Comparison of ENCODE assay signal across 22 cellular contexts in the genomic region with DNA sequence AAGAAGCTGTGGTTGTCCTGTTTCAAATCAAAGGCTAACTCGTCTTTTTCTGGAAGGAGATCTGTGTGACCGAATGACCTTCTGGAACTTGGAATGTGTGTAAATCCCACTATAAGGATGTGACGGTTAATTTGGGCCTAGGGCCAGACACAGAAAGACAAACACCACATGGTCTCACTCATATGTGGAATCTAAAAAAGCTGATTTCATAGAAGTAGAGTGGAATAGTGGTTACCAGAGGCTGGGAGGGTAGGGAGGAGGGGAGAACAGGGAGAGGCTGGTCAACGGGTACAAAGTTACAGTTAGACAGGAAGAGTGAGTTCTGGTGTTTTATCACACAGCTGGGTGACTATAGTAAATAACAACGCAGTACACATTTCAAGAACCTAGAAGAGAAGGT. TPM values are rescaled to one million over a fixed set of nuclear protein-coding genes. Genes with fewer than 3 reads are reported as not detected.
DNase-seq lines count a peak whose midpoint lies in the region; ATAC-seq and TF ChIP-seq lines count a peak whose summit lies in the region.
"Had no signal": no experiment of that assay in that cellular context is flagged by ENCODE, and none has a peak within 500 bp of the region (broad histone marks: within the 10 kb centered on the region; RNA-seq: fewer than 3 reads in every experiment).

No MANE protein-coding gene starts in this region.

- H4K20me1 ChIP-seq in DND-41 (ENCODE audit: insufficient read depth, low read length) = no peaks in the 10 kb centered on the region

- 0 out of 2 replicates have a peak overlapping the region, but pooled peaks have one; percentile 8 for H2AFZ ChIP-seq in DND-41 (ENCODE audit: low read depth, low read length)

- peaks cover 16% of the 10 kb centered on the region for H3K4me1 ChIP-seq in DND-41 (ENCODE audit: insufficient read depth, low read length)
- H3K4me1 ChIP-seq: right atrium auricular region, SJSA1, uterus had no signal

- peak overlapping the region; percentile 46 for H3K27ac ChIP-seq in DND-41 (ENCODE audit: low read length)
- H3K27ac ChIP-seq: epithelial cell of prostate, right atrium auricular region, SJSA1, stomach, uterus had no signal

- no peaks in the 10 kb centered on the region for H3K9me3 ChIP-seq in DND-41 (ENCODE audit: insufficient read depth, low read length, severe bottlenecking)
- H3K9me3 ChIP-seq: right atrium auricular region, SJSA1, stomach, uterus had no signal

- H3K36me3 Mint-ChIP-seq in osteocyte (ENCODE audit: unreplicated experiment) = peaks cover 2% of the 10 kb centered on the region

- H3K79me2 ChIP-seq in DND-41 (ENCODE audit: insufficient read depth, low read length) = no peaks in the 10 kb centered on the region

- peaks cover 7% of the 10 kb centered on the region for H3K9me3 Mint-ChIP-seq in osteocyte (ENCODE audit: unreplicated experiment)
- H3K9me3 Mint-ChIP-seq: dendritic cell treated with granulocyte-macrophage colony-stimulating factor and Interleukin-4, amounts not matched to agents 40 ng/mL and 50 ng/mL, for 4 days had no signal

- no peaks in the 10 kb centered on the region for H3K36me3 ChIP-seq in DND-41 (ENCODE audit: insufficient read depth, low read length)
- H3K36me3 ChIP-seq: right atrium auricular region, SJSA1, stomach, uterus had no signal

- no peaks in the 10 kb centered on the region for H3K27me3 ChIP-seq in DND-41 (ENCODE audit: insufficient read depth, low read length, poor library complexity)
- H3K27me3 ChIP-seq: right atrium auricular region, SJSA1, stomach, uterus had no signal

- ATAC-seq in DND-41 (ENCODE audit: insufficient read depth, low read depth) (peak; percentile 57; the same call in 2 of the 3 replicates), omental fat pad (ENCODE audit: low FRiP score) (no peak), HG03521 (IDR thresholded peaks at IDR 0.05; ENCODE audit: unreplicated experiment) (no peak)
- ATAC-seq: PC-3 had no signal

- TF ChIP-seq CTCF in DND-41 (IDR thresholded peaks at IDR 0.05; ENCODE audit: borderline replicate concordance, extremely low read depth, low read length, poor library complexity, severe bottlenecking) (no peak), osteocyte (IDR thresholded peaks at IDR 0.05) (no peak), omental fat pad (IDR thresholded peaks at IDR 0.05) (no peak)

- peaks cover 11% of the 10 kb centered on the region for H3K27me3 Mint-ChIP-seq in osteocyte (ENCODE audit: unreplicated experiment)
- H3K27me3 Mint-ChIP-seq: dendritic cell treated with granulocyte-macrophage colony-stimulating factor and Interleukin-4, amounts not matched to agents 40 ng/mL and 50 ng/mL, for 4 days had no signal

- no peak overlapping the region for H3K4me3 ChIP-seq in DND-41 (ENCODE audit: low read depth in 1 of 2, low read length in 2 of 2)
- H3K4me3 ChIP-seq: right atrium auricular region, SJSA1, stomach, uterus had no signal

- peaks cover 4% of the 10 kb centered on the region for H3K4me1 Mint-ChIP-seq in osteocyte (ENCODE audit: unreplicated experiment)

- no peak overlapping the region for H3K4me3 Mint-ChIP-seq in osteocyte (ENCODE audit: unreplicated experiment)
- H3K4me3 Mint-ChIP-seq: dendritic cell treated with granulocyte-macrophage colony-stimulating factor and Interleukin-4, amounts not matched to agents 40 ng/mL and 50 ng/mL, for 4 days had no signal

- no peak overlapping the region for H3K9ac ChIP-seq in DND-41 (ENCODE audit: low read depth, low read length)

- no peak for DNase-seq in DND-41
- DNase-seq in amniotic epithelial cell (ENCODE audit: low read depth) = peak; percentile 68
- peak; percentile 92 for DNase-seq in fibroblast of peridontal ligament (ENCODE audit: extremely low read depth)
- peak; percentile 8 for DNase-seq in osteocyte (ENCODE audit: extremely low spot score, unreplicated experiment)
- no peak for DNase-seq in ureter (ENCODE audit: low spot score)
- DNase-seq in omental fat pad (ENCODE audit: low spot score) = no peak
- DNase-seq in CD1c-positive myeloid dendritic cell (ENCODE audit: extremely low spot score) = no peak
- DNase-seq: activated gamma-delta T cell treated with Interleukin-2 at 50 U/mL for 16 hours; anterior cingulate cortex; islet precursor cell; KBM-7; NCI-H1092 treated with DMSO at 0.1 percent for 48 hours; NCI-H748 treated with DMSO at 0.1 percent for 48 hours; PC-3; stimulated activated CD4-positive, alpha-beta T cell treated with anti-CD3 and anti-CD28 coated beads, Interleukin-1b, Interleukin-23, amount 100 ng/mL, for 48 hours; stomach; uterus had no signal

- H3K27ac Mint-ChIP-seq in osteocyte (ENCODE audit: unreplicated experiment) = no peak overlapping the region
- H3K27ac Mint-ChIP-seq: dendritic cell treated with granulocyte-macrophage colony-stimulating factor and Interleukin-4, amounts not matched to agents 40 ng/mL and 50 ng/mL, for 4 days had no signal

- no peak overlapping the region for H3K4me2 ChIP-seq in DND-41 (ENCODE audit: insufficient read depth, low read length)

RNA-seq across cellular contexts. Expression of gene RGCC, which starts 39.3 kb away (rescaled TPM):
- total RNA-seq in osteocyte = 1.3 and 1.6 TPM in 2 replicates
- total RNA-seq in ureter = 11.9 TPM
- 100 to 1,000 TPM; 142 to 321 (median 257) TPM for total RNA-seq in omental fat pad

Comparison
In these comparisons a context has a peak if more than half of its experiments do, and no peak if none do; other contexts are left out.
1. DNase-seq: peak in amniotic epithelial cell (single experiment), fibroblast of peridontal ligament (single experiment) and osteocyte (single experiment); none in DND-41 (single experiment), ureter (single experiment), omental fat pad (single experiment) and CD1c-positive myeloid dendritic cell (single experiment).
2. RNA of gene RGCC, which starts 39.3 kb away (total RNA-seq): 142 to 321 TPM in omental fat pad; 11.9 TPM in ureter (single experiment) and 1.3 to 1.6 TPM in osteocyte; every median in the first group is over 10 times any median in the second.